In genomic region chr11:3710485-3711259, GRCh38 we compare ENCODE assay signal across 18 cellular contexts. TPM values are rescaled to one million over a fixed set of nuclear protein-coding genes. Genes with fewer than 3 reads are reported as not detected.
A peak's percentile ranks its signal among the peaks of the same experiment; 100 is the strongest.
DNase-seq lines count a peak whose midpoint lies in the region; ATAC-seq, FAIRE-seq and TF ChIP-seq lines count a peak whose summit lies in the region.
"Had no signal": no experiment of that assay in that cellular context is flagged by ENCODE, and none has a peak within 500 bp of the region (broad histone marks: within the 10 kb centered on the region; RNA-seq: fewer than 3 reads in every experiment).

No MANE protein-coding gene starts in this region.

- H3K27me3 Mint-ChIP-seq in HFFc6 (ENCODE audit: insufficient read depth) (peaks cover 3% of the 10 kb centered on the region; the same call in 1 of the 2 replicates), astrocyte (ENCODE audit: low read depth, unreplicated experiment) (no peaks in the 10 kb centered on the region)
- no peaks in the 10 kb centered on the region for H3K27me3 Mint-ChIP-seq in naive thymus-derived CD4-positive, alpha-beta T cell
- H3K27me3 Mint-ChIP-seq: IgD-negative memory B cell had no signal

- no peaks in the 10 kb centered on the region for H3K9me3 ChIP-seq in astrocyte (ENCODE audit: insufficient read depth, low read depth, low read length)
- no peaks in the 10 kb centered on the region for H3K9me3 ChIP-seq in naive thymus-derived CD4-positive, alpha-beta T cell (ENCODE audit: control insufficient read depth in 2 of 3, low read length in 3 of 3)
- H3K9me3 ChIP-seq: BLaER1 treated with 17β-estradiol and CSF1 and Interleukin-3, amounts not matched to agents 10 nM and 100 nM; breast epithelium; gastroesophageal sphincter; mucosa of descending colon; upper lobe of left lung had no signal

- H3K4me1 ChIP-seq in astrocyte (ENCODE audit: insufficient read depth, low read length) = no peaks in the 10 kb centered on the region
- no peaks in the 10 kb centered on the region for H3K4me1 ChIP-seq in naive thymus-derived CD4-positive, alpha-beta T cell (ENCODE audit: control insufficient read depth in 2 of 2, insufficient read depth in 2 of 2, low read length in 2 of 2)
- H3K4me1 ChIP-seq: BLaER1 treated with 17β-estradiol and CSF1 and Interleukin-3, amounts not matched to agents 10 nM and 100 nM; gastroesophageal sphincter had no signal

- POLR2A ChIA-PET in naive thymus-derived CD4-positive, alpha-beta T cell (lab: Charles Lee) = interaction anchor here (0.8 kb wide), 1 partner anchor 63 kb away, joined by 3 read pairs; no protein-coding TSS in a partner anchor

- H4K20me1 ChIP-seq in astrocyte (ENCODE audit: insufficient read depth, low read length) = peaks cover 9% of the 10 kb centered on the region

- peaks cover 41% of the 10 kb centered on the region for H3K36me3 ChIP-seq in astrocyte (ENCODE audit: insufficient read depth, low read length)
- peaks cover 20 to 72% (median 25%) of the 10 kb centered on the region in 3 experiments for H3K36me3 ChIP-seq in naive thymus-derived CD4-positive, alpha-beta T cell (ENCODE audit: control insufficient read depth in 2 of 3, insufficient read depth in 3 of 3, low read length in 3 of 3)
- H3K36me3 ChIP-seq: breast epithelium had no signal

- no peaks in the 10 kb centered on the region for H3K9me3 Mint-ChIP-seq in HFFc6
- no peaks in the 10 kb centered on the region for H3K9me3 Mint-ChIP-seq in astrocyte (ENCODE audit: unreplicated experiment)
- H3K9me3 Mint-ChIP-seq in naive thymus-derived CD4-positive, alpha-beta T cell = peaks cover 0 to 1% (median 0%) of the 10 kb centered on the region in 11 donors
- H3K9me3 Mint-ChIP-seq: IgD-negative memory B cell had no signal

- H3K27me3 ChIP-seq in astrocyte (ENCODE audit: insufficient read depth, low read length) = no peaks in the 10 kb centered on the region
- no peaks in the 10 kb centered on the region for H3K27me3 ChIP-seq in naive thymus-derived CD4-positive, alpha-beta T cell (ENCODE audit: control insufficient read depth in 2 of 2, insufficient read depth in 2 of 2, low read length in 2 of 2)
- H3K27me3 ChIP-seq: BLaER1 treated with 17β-estradiol and CSF1 and Interleukin-3, amounts not matched to agents 10 nM and 100 nM; breast epithelium; gastroesophageal sphincter; upper lobe of left lung had no signal

- no peak for TF ChIP-seq CTCF in HFFc6 (IDR thresholded peaks at IDR 0.05)
- TF ChIP-seq CTCF in astrocyte (IDR thresholded peaks at IDR 0.05; ENCODE audit: insufficient read depth, low read depth, low read length) = no peak

- peak; percentile 7 for DNase-seq in CD1c-positive myeloid dendritic cell (ENCODE audit: extremely low spot score)
- DNase-seq in HFFc6 = no peak
- peak; percentile 14 for DNase-seq in astrocyte (ENCODE audit: low read depth)
- DNase-seq in naive thymus-derived CD4-positive, alpha-beta T cell = no peak
- no peak for DNase-seq in NCI-H446 (lab: John Stamatoyannopoulos, UW)
- DNase-seq in Ammon's horn (ENCODE audit: low spot score) = no peak
- no peak for DNase-seq in central memory CD4-positive, alpha-beta T cell
- DNase-seq in D341Med (ENCODE audit: low spot score) = no peak
- DNase-seq: activated CD4-positive, CD25-positive, alpha-beta regulatory T cell treated with anti-CD3 and anti-CD28 coated beads, Interleukin-2, amount 50 U/mL, for 72 hours; mucosa of descending colon; NCI-H187; NCI-H524 treated with DMSO at 0.1 percent for 48 hours; upper lobe of left lung had no signal

- peaks cover 53% of the 10 kb centered on the region for H3K36me3 Mint-ChIP-seq in HFFc6 (ENCODE audit: low read depth)
- peaks cover 4% of the 10 kb centered on the region for H3K36me3 Mint-ChIP-seq in astrocyte (ENCODE audit: low read depth, unreplicated experiment)
- peaks cover 11 to 59% (median 22%) of the 10 kb centered on the region in 5 donors for H3K36me3 Mint-ChIP-seq in naive thymus-derived CD4-positive, alpha-beta T cell

- H3K4me1 Mint-ChIP-seq in HFFc6 (ENCODE audit: low read depth) (peaks cover 43% of the 10 kb centered on the region), astrocyte (ENCODE audit: low read depth, unreplicated experiment) (peaks cover 9% of the 10 kb centered on the region)
- H3K4me1 Mint-ChIP-seq in naive thymus-derived CD4-positive, alpha-beta T cell = peaks cover 0 to 5% (median 0%) of the 10 kb centered on the region in 7 donors

- ATAC-seq in naive thymus-derived CD4-positive, alpha-beta T cell = no peak
- ATAC-seq: gastroesophageal sphincter, mucosa of descending colon had no signal

- no peak overlapping the region for H3K27ac ChIP-seq in astrocyte (ENCODE audit: low read depth, low read length)
- no peak overlapping the region for H3K27ac ChIP-seq in naive thymus-derived CD4-positive, alpha-beta T cell (ENCODE audit: low read depth, low read length)
- H3K27ac ChIP-seq: BLaER1 treated with 17β-estradiol and CSF1 and Interleukin-3, amounts not matched to agents 10 nM and 100 nM; gastroesophageal sphincter; upper lobe of left lung had no signal

- peaks cover 8% of the 10 kb centered on the region for H3K79me2 ChIP-seq in astrocyte (ENCODE audit: insufficient read depth, low read length)

- CTCF ChIA-PET in naive thymus-derived CD4-positive, alpha-beta T cell (lab: Charles Lee) = interaction anchor here (0.7 kb wide), 1 partner anchor 41 kb away, joined by 3 read pairs; no protein-coding TSS in a partner anchor

- H3K4me3 ChIP-seq in astrocyte (ENCODE audit: insufficient read depth, low read depth, low read length) = no peak overlapping the region
- H3K4me3 ChIP-seq in naive thymus-derived CD4-positive, alpha-beta T cell (ENCODE audit: low read length) = no peak overlapping the region
- H3K4me3 ChIP-seq: BLaER1 treated with 17β-estradiol and CSF1 and Interleukin-3, amounts not matched to agents 10 nM and 100 nM; breast epithelium; gastroesophageal sphincter; mucosa of descending colon; upper lobe of left lung had no signal

- H3K27ac Mint-ChIP-seq in HFFc6 = peak overlapping the region; percentile 65
- H3K27ac Mint-ChIP-seq in astrocyte (ENCODE audit: unreplicated experiment) = no peak overlapping the region
- H3K27ac Mint-ChIP-seq in naive thymus-derived CD4-positive, alpha-beta T cell = peak overlapping the region in 6 of 9 donors; percentile 8 to 82 (median 70)
- H3K27ac Mint-ChIP-seq: IgD-negative memory B cell had no signal

- H3K9ac ChIP-seq in astrocyte (ENCODE audit: low read length) = no peak overlapping the region
- H3K9ac ChIP-seq: BLaER1 treated with 17β-estradiol and CSF1 and Interleukin-3, amounts not matched to agents 10 nM and 100 nM had no signal

- no peak overlapping the region for H2AFZ ChIP-seq in astrocyte (ENCODE audit: low read depth, low read length)

- intact Hi-C loops in naive thymus-derived CD4-positive, alpha-beta T cell (cut with micrococcal nuclease) = loop anchor here (5.0 to 10.0 kb wide), 2 partner anchors 94 to 362 kb away; partner anchors contain the start of gene PGAP2 (in 1 of the 2)

- FAIRE-seq in astrocyte (lab: Jason Lieb, UNC) = no peak
- FAIRE-seq: keratinocyte had no signal

- no peak overlapping the region for H3K4me2 ChIP-seq in astrocyte (ENCODE audit: low read length)
- H3K4me2 ChIP-seq: BLaER1 treated with 17β-estradiol and CSF1 and Interleukin-3, amounts not matched to agents 10 nM and 100 nM had no signal

- H3K4me3 Mint-ChIP-seq in HFFc6 = no peak overlapping the region
- no peak overlapping the region for H3K4me3 Mint-ChIP-seq in astrocyte (ENCODE audit: unreplicated experiment)
- no peak overlapping the region for H3K4me3 Mint-ChIP-seq in naive thymus-derived CD4-positive, alpha-beta T cell
- H3K4me3 Mint-ChIP-seq: IgD-negative memory B cell had no signal

RNA-seq across cellular contexts. Expression of gene CHRNA10, which starts 39.5 kb away (rescaled TPM):
- total RNA-seq in HFFc6 (2021; fragmentation: NEBNext Ultra II Directional; extraction: Animal tissue kit (Norgen Biotek cat#: 25700)) = under 1 TPM; 0.23 to 0.57 (median 0.38) TPM
- total RNA-seq in astrocyte = 1.5 and 2.1 TPM in 2 replicates
- total RNA-seq in naive thymus-derived CD4-positive, alpha-beta T cell = 1 to 10 TPM in 3 of 5 experiments, under 1 TPM in 2; 0.56 to 5.8 (median 2.5) TPM
- polyA plus RNA-seq in naive thymus-derived CD4-positive, alpha-beta T cell = under 1 TPM in 1 of 2 donors, not detected in 1; 0.24 TPM

Comparison
In these comparisons a context has a peak if more than half of its experiments do, and no peak if none do; other contexts are left out.
1. DNase-seq: peak in CD1c-positive myeloid dendritic cell (single experiment) and astrocyte (single experiment); none in HFFc6 (single experiment), naive thymus-derived CD4-positive, alpha-beta T cell (0 of 9), NCI-H446 (0 of 2), Ammon's horn (single experiment), central memory CD4-positive, alpha-beta T cell (single experiment) and D341Med (single experiment).